23 cellular contexts compared by ENCODE assay signal in the genomic region with DNA sequence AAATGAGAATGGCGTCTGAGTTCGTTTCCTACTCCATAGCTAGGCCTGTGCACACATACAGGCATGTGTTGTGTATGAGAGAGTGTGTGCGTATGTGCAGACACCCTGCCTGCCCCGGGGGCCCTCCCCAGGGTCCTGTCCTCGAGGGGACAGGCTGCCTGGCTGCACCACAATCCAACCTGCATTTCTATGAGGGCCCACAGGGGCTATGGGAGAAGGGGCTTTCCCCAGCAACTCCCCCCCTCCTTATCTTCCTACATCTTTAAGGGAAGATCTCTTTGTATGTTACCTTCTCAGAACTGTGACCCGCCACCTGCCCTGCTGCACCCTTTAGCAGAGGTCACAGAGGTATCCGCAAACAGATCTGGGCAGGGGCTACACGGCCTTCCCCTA. TPM values are rescaled to one million over a fixed set of nuclear protein-coding genes. Genes with fewer than 3 reads are reported as not detected.
DNase-seq lines count a peak whose midpoint lies in the region; ATAC-seq and TF ChIP-seq lines count a peak whose summit lies in the region.
"Had no signal": no experiment of that assay in that cellular context is flagged by ENCODE, and none has a peak within 500 bp of the region (broad histone marks: within the 10 kb centered on the region; RNA-seq: fewer than 3 reads in every experiment).

No MANE protein-coding gene starts in this region.

- H4K20me1 ChIP-seq in DND-41 (ENCODE audit: insufficient read depth, low read length) = no peaks in the 10 kb centered on the region

- no peaks in the 10 kb centered on the region for H3K9me3 Mint-ChIP-seq in activated naive CD8-positive, alpha-beta T cell (ENCODE audit: low read depth)
- H3K9me3 Mint-ChIP-seq in activated naive CD8-positive, alpha-beta T cell treated with anti-CD3 and anti-CD28 coated beads for 36 hours = no peaks in the 10 kb centered on the region
- H3K9me3 Mint-ChIP-seq: activated T-cell treated with anti-CD3 and anti-CD28 coated beads, Interleukin-2, amount 50 U/mL, for 72 hours had no signal

- no peak overlapping the region for H3K9ac ChIP-seq in DND-41 (ENCODE audit: low read depth, low read length)
- H3K9ac ChIP-seq: neural progenitor cell had no signal

- H3K4me3 ChIP-seq in DND-41 (ENCODE audit: low read depth in 1 of 2, low read length in 2 of 2) (no peak overlapping the region), coronary artery (no peak overlapping the region), stomach (no peak overlapping the region), spleen (no peak overlapping the region)
- H3K4me3 ChIP-seq: lung, neural progenitor cell, prostate gland, uterus had no signal

- TF ChIP-seq CTCF in DND-41 (IDR thresholded peaks at IDR 0.05; ENCODE audit: borderline replicate concordance, extremely low read depth, low read length, poor library complexity, severe bottlenecking) = no peak
- no peak for TF ChIP-seq CTCF in coronary artery (IDR thresholded peaks at IDR 0.05)
- no peak for TF ChIP-seq CTCF in stomach (IDR thresholded peaks at IDR 0.05)
- TF ChIP-seq CTCF in spleen (IDR thresholded peaks at IDR 0.05 in 8 of 11, conservative IDR thresholded peaks at IDR 0.05 in 3 of 11) = no peak

- peaks cover 18% of the 10 kb centered on the region for H3K4me1 ChIP-seq in DND-41 (ENCODE audit: insufficient read depth, low read length)
- no peaks in the 10 kb centered on the region for H3K4me1 ChIP-seq in stomach
- H3K4me1 ChIP-seq in spleen = peaks cover 18 to 91% (median 59%) of the 10 kb centered on the region in 6 donors
- H3K4me1 ChIP-seq: prostate gland, uterus had no signal

- WGBS in stomach, 5 donors = 77 to 86% (median 81%) methylated on average over 8 of the region's 8 CpGs
- 82 to 85% (median 83%) methylated on average over 8 of the region's 8 CpGs for WGBS in spleen, 5 donors

- H2AFZ ChIP-seq in DND-41 (ENCODE audit: low read depth, low read length) = no peak overlapping the region
- H2AFZ ChIP-seq: neural progenitor cell had no signal

- no peak for TF ChIP-seq POLR2A in stomach (IDR thresholded peaks at IDR 0.05)
- TF ChIP-seq POLR2A in spleen (IDR thresholded peaks at IDR 0.05) = no peak

- TF ChIP-seq EP300 in stomach (IDR thresholded peaks at IDR 0.05) = no peak

- no peaks in the 10 kb centered on the region for H3K27me3 Mint-ChIP-seq in activated naive CD8-positive, alpha-beta T cell
- H3K27me3 Mint-ChIP-seq in activated naive CD8-positive, alpha-beta T cell treated with anti-CD3 and anti-CD28 coated beads for 36 hours = no peaks in the 10 kb centered on the region

- H3K4me3 Mint-ChIP-seq in activated naive CD8-positive, alpha-beta T cell = no peak overlapping the region
- no peak overlapping the region for H3K4me3 Mint-ChIP-seq in activated naive CD8-positive, alpha-beta T cell treated with anti-CD3 and anti-CD28 coated beads for 36 hours
- H3K4me3 Mint-ChIP-seq: activated T-cell treated with anti-CD3 and anti-CD28 coated beads, Interleukin-2, amount 50 U/mL, for 72 hours; neural progenitor cell had no signal

- ATAC-seq in DND-41 (ENCODE audit: insufficient read depth, low read depth) = no peak
- ATAC-seq: activated T-cell treated with anti-CD3 and anti-CD28 coated beads, Interleukin-2, amount 50 U/mL, for 72 hours; Panc1 had no signal

- H3K36me3 ChIP-seq in DND-41 (ENCODE audit: insufficient read depth, low read length) = peaks cover 29% of the 10 kb centered on the region
- peaks cover 0 to 19% (median 15%) of the 10 kb centered on the region in 4 donors for H3K36me3 ChIP-seq in stomach
- peaks cover 0 to 60% (median 21%) of the 10 kb centered on the region in 6 donors for H3K36me3 ChIP-seq in spleen
- H3K36me3 ChIP-seq: neural progenitor cell, prostate gland, uterus had no signal

- peaks cover 8% of the 10 kb centered on the region for H3K36me3 Mint-ChIP-seq in activated naive CD8-positive, alpha-beta T cell
- peaks cover 40% of the 10 kb centered on the region for H3K36me3 Mint-ChIP-seq in activated naive CD8-positive, alpha-beta T cell treated with anti-CD3 and anti-CD28 coated beads for 36 hours
- H3K36me3 Mint-ChIP-seq: neural progenitor cell had no signal

- intact Hi-C loops in stomach (cut with DNase I; ENCODE audit: low total_unique reads) (no loop called here), spleen (cut with DNase I; ENCODE audit: low total_unique reads) (no loop called here)

- 0 out of 2 replicates have a peak, but pooled peaks cover 2% of the 10 kb centered on the region for H3K79me2 ChIP-seq in DND-41 (ENCODE audit: insufficient read depth, low read length)

- peaks cover 73% of the 10 kb centered on the region for H3K4me1 Mint-ChIP-seq in activated naive CD8-positive, alpha-beta T cell (ENCODE audit: low read depth)
- H3K4me1 Mint-ChIP-seq in activated naive CD8-positive, alpha-beta T cell treated with anti-CD3 and anti-CD28 coated beads for 36 hours = peaks cover 71% of the 10 kb centered on the region

- peak overlapping the region; percentile 36; the same call in 1 of the 2 replicates for H3K27ac ChIP-seq in DND-41 (ENCODE audit: low read length)
- peak overlapping the region; percentile 77 to 92 for H3K27ac ChIP-seq in coronary artery
- no peak overlapping the region for H3K27ac ChIP-seq in stomach
- H3K27ac ChIP-seq in spleen = peak overlapping the region in 3 of 8 donors; percentile 87 to 92 (median 90)
- H3K27ac ChIP-seq: C4-2B, neural progenitor cell, prostate gland, uterus had no signal

- no peaks in the 10 kb centered on the region for H3K9me3 ChIP-seq in DND-41 (ENCODE audit: insufficient read depth, low read length, severe bottlenecking)
- H3K9me3 ChIP-seq in stomach = no peaks in the 10 kb centered on the region
- H3K9me3 ChIP-seq in spleen = no peaks in the 10 kb centered on the region
- H3K9me3 ChIP-seq: prostate gland, uterus had no signal

- no peaks in the 10 kb centered on the region for H3K27me3 ChIP-seq in DND-41 (ENCODE audit: insufficient read depth, low read length, poor library complexity)
- H3K27me3 ChIP-seq in stomach = no peaks in the 10 kb centered on the region
- no peaks in the 10 kb centered on the region for H3K27me3 ChIP-seq in spleen (replicated peaks in 1 of 7)
- H3K27me3 ChIP-seq: neural progenitor cell, uterus had no signal

- H3K27ac Mint-ChIP-seq in activated naive CD8-positive, alpha-beta T cell = peak overlapping the region; percentile 78
- H3K27ac Mint-ChIP-seq in activated naive CD8-positive, alpha-beta T cell treated with anti-CD3 and anti-CD28 coated beads for 36 hours = no peak overlapping the region
- H3K27ac Mint-ChIP-seq: activated T-cell treated with anti-CD3 and anti-CD28 coated beads, Interleukin-2, amount 50 U/mL, for 72 hours; neural progenitor cell had no signal

- no peak overlapping the region for H3K4me2 ChIP-seq in DND-41 (ENCODE audit: insufficient read depth, low read length)
- H3K4me2 ChIP-seq: neural progenitor cell had no signal

- DNase-seq in activated naive CD8-positive, alpha-beta T cell treated with anti-CD3 and anti-CD28 coated beads for 36 hours = no peak
- DNase-seq in DND-41 (no peak), coronary artery (ENCODE audit: low spot score) (peak; percentile 67), stomach (peak; percentile 23), kidney glomerular epithelial cell (lab: John Stamatoyannopoulos, UW) (no peak), spleen (no peak), DMS79 (lab: John Stamatoyannopoulos, UW) (no peak)
- DNase-seq: activated T-cell treated with anti-CD3 and anti-CD28 coated beads, Interleukin-2, amount 50 U/mL, for 72 hours; islet precursor cell; NCI-H1048; NCI-H187; NCI-H526; T-helper 2 cell; uterus had no signal

RNA-seq across cellular contexts. Expression of gene ADORA2A, which starts 14.9 kb away (rescaled TPM):
- 10 to 100 TPM; 45.1 to 45.2 TPM for total RNA-seq in activated naive CD8-positive, alpha-beta T cell treated with anti-CD3 and anti-CD28 coated beads for 36 hours
- total RNA-seq in stomach (1 to 10 TPM in 3 of 5 donors, under 1 TPM in 1, not detected in 1; 0.58 to 7.1 (median 3.1) TPM), spleen (10 to 100 TPM; 15.8 to 31.1 (median 25.2) TPM)
- polyA plus RNA-seq in stomach (1 to 10 TPM; 1.4 to 2.9 (median 1.6) TPM), spleen (10 to 100 TPM in 2 of 3 donors, 1 to 10 TPM in 1; 8.3 to 14.8 (median 14.2) TPM)

RNA-seq across cellular contexts. Expression of gene UPB1, which starts 52.8 kb away (rescaled TPM):
- total RNA-seq in activated naive CD8-positive, alpha-beta T cell treated with anti-CD3 and anti-CD28 coated beads for 36 hours = under 1 TPM in 1 of 2 experiments, not detected in 1; 0.08 TPM
- total RNA-seq in stomach = under 1 TPM in 1 of 5 donors, not detected in 4; 0.73 TPM
- polyA plus RNA-seq in stomach = under 1 TPM in 1 of 3 donors, not detected in 2; 0.35 TPM
- 1 to 10 TPM in 6 of 7 donors, under 1 TPM in 1; 0.92 to 3.9 (median 2.0) TPM for total RNA-seq in spleen
- 1 to 10 TPM in 1 of 3 donors, under 1 TPM in 2; 0.38 to 1.5 (median 0.47) TPM for polyA plus RNA-seq in spleen
- total RNA-seq: bronchial epithelial cell, fibroblast of lung, SK-MEL-5 had no signal

Comparison
In these comparisons a context has a peak if more than half of its experiments do, and no peak if none do; other contexts are left out.
1. DNase-seq: peak in coronary artery (single experiment) and stomach (single experiment); none in activated naive CD8-positive, alpha-beta T cell treated with anti-CD3 and anti-CD28 coated beads for 36 hours (single experiment), DND-41 (single experiment), kidney glomerular epithelial cell (single experiment), spleen (single experiment) and DMS79 (single experiment).
2. H3K27ac ChIP-seq: peak in DND-41 (single experiment) and coronary artery (2 of 2); none in stomach (0 of 5).